Comparison of ENCODE assay signal across 31 cellular contexts in the genomic region with DNA sequence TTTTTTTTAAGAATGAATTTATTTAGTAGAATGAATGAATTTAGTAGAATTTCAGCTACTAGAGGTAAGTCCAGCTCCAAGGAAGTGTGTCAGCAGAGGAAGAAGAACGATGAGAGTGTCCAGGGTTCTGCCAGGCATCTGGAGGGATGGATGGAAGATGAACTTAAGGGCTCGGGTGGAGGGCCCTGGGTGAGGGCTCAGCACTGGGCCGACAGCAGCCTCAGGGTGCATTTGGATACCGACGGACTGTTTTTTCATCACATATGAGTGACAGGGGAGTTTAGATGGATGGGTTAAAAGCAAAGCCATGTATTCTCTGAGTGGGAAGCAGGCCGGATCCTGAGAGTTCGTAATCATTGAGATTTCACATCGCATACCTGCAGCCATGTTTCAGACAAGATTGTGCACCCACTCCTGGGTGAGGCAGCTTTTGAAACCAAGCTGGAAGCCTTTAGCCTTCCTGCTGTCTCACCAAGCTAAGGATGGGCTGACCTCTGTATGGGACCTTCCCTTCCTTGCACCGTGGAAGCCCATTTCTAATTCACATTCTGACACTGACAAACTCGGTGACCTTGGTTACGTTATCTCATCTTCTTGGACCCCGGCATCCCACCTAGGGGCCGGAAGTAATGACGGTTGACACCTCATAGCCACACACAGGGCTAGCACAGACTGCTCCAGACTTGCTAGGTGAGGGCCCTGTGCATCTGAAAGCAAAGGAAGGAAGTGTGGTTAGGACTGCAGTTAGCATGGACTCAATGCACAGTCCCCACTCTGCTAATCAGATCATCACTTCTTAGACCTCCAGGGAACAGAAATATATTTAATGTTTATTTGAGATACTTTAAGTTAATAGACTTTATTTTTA.
DNase-seq lines count a peak whose midpoint lies in the region; TF ChIP-seq lines count a peak whose summit lies in the region.
"Had no signal": no experiment of that assay in that cellular context is flagged by ENCODE, and none has a peak within 500 bp of the region (broad histone marks: within the 10 kb centered on the region; RNA-seq: fewer than 3 reads in every experiment).

No MANE protein-coding gene starts in this region.

- no peaks in the 10 kb centered on the region for H3K79me2 ChIP-seq in trophoblast cell (ENCODE audit: control insufficient read depth, insufficient read depth, low read length, poor library complexity)
- H3K79me2 ChIP-seq: parathyroid adenoma had no signal

- no peak overlapping the region for H2AFZ ChIP-seq in trophoblast cell (ENCODE audit: insufficient read depth, low read length, poor library complexity)
- H2AFZ ChIP-seq: neural progenitor cell, parathyroid adenoma, PC-9 had no signal

- no peak overlapping the region for H4K12ac ChIP-seq in trophoblast cell (ENCODE audit: low read depth, low read length)

- no peak overlapping the region for H3K18ac ChIP-seq in trophoblast cell (ENCODE audit: low read length)

- no peaks in the 10 kb centered on the region for H3K36me3 ChIP-seq in KOPT-K1 (ENCODE audit: insufficient read depth, low read length)
- H3K36me3 ChIP-seq in trophoblast cell (ENCODE audit: control insufficient read depth in 1 of 2, insufficient read depth in 2 of 2, low read length in 2 of 2), result no peaks in the 10 kb centered on the region
- H3K36me3 ChIP-seq: BE2C, neural progenitor cell, stomach, thyroid gland, vagina had no signal

- H4K8ac ChIP-seq in trophoblast cell (ENCODE audit: low read depth, low read length), result no peak overlapping the region

- no peak overlapping the region for H2BK120ac ChIP-seq in trophoblast cell (ENCODE audit: insufficient read depth, low read length, poor library complexity)

- H3K4me2 ChIP-seq in trophoblast cell (ENCODE audit: low read length), result no peak overlapping the region
- H3K4me2 ChIP-seq: neural progenitor cell, PC-9, SK-N-SH, smooth muscle cell had no signal

- H3K9ac ChIP-seq in trophoblast cell (ENCODE audit: low read length), result no peak overlapping the region
- H3K9ac ChIP-seq: neural progenitor cell, parathyroid adenoma, SK-N-SH had no signal

- no peak overlapping the region for H3K14ac ChIP-seq in trophoblast cell (ENCODE audit: low read length)

- H3K23ac ChIP-seq in trophoblast cell (ENCODE audit: low read length), result no peak overlapping the region

- no CpG with 5 or more reads among the region's 14 CpGs for WGBS in trophoblast cell (ENCODE audit: extremely low coverage, insufficient coverage, insufficient read length)

- no peaks in the 10 kb centered on the region for H3K27me3 ChIP-seq in trophoblast cell (ENCODE audit: insufficient read depth, low read length)
- H3K27me3 ChIP-seq: BE2C, neural progenitor cell, stomach, thyroid gland, vagina had no signal

- H3K79me1 ChIP-seq in trophoblast cell (ENCODE audit: low read length), result peaks cover 2% of the 10 kb centered on the region

- H3K4ac ChIP-seq in trophoblast cell (ENCODE audit: low read depth, low read length), result no peak overlapping the region

- no peak overlapping the region for H4K91ac ChIP-seq in trophoblast cell (ENCODE audit: low read depth, low read length)

- H3K9me3 ChIP-seq in KOPT-K1 (ENCODE audit: insufficient read depth, low read length, poor library complexity, severe bottlenecking) (peaks cover 19% of the 10 kb centered on the region), trophoblast cell (ENCODE audit: insufficient read depth, low read depth, low read length) (peaks cover 3% of the 10 kb centered on the region)
- H3K9me3 ChIP-seq: BE2C, SK-N-SH, thyroid gland had no signal

- peaks cover 9 to 11% of the 10 kb centered on the region in 2 experiments for H3K4me1 ChIP-seq in trophoblast cell (ENCODE audit: control insufficient read depth in 1 of 2, insufficient read depth in 2 of 2, low read length in 2 of 2)
- H3K4me1 ChIP-seq: BE2C, neural progenitor cell, parathyroid adenoma, stomach, thyroid gland, vagina had no signal

- TF ChIP-seq CTCF in coronary artery (IDR thresholded peaks at IDR 0.05), result no peak

- peak overlapping the region; percentile 45 for H2BK12ac ChIP-seq in trophoblast cell (ENCODE audit: low read length)

- peak overlapping the region; percentile 67 for H3K27ac ChIP-seq in KOPT-K1 (ENCODE audit: low read depth, low read length, poor library complexity, severe bottlenecking)
- no peak overlapping the region for H3K27ac ChIP-seq in coronary artery
- no peak overlapping the region for H3K27ac ChIP-seq in trophoblast cell (ENCODE audit: low read depth, low read length)
- H3K27ac ChIP-seq: epithelial cell of prostate, neural progenitor cell, parathyroid adenoma, PC-9, stomach, thyroid gland, vagina had no signal

- DNase-seq in GDM1 (lab: John Stamatoyannopoulos, UW), result peak; percentile 55
- peak; percentile 58 for DNase-seq in coronary artery (ENCODE audit: low spot score)
- DNase-seq in trophoblast cell, result no peak
- DNase-seq in HT-29 (ENCODE audit: low spot score), result no peak
- DNase-seq in stimulated activated CD4-positive, alpha-beta T cell treated with anti-CD3 and anti-CD28 coated beads, Interleukin-4, amount 100 ng/mL, for 1 hour, result no peak
- no peak for DNase-seq in NCI-H2171 treated with DMSO at 0.1 percent for 48 hours (lab: John Stamatoyannopoulos, UW)
- DNase-seq: activated CD4-positive, alpha-beta memory T cell treated with anti-CD3 and anti-CD28 coated beads for 36 hours; activated CD4-positive, alpha-beta T cell treated with anti-CD3 and anti-CD28 coated beads for 1 hour; aorta; BE2C; DMS153; effector CD4-positive, alpha-beta T cell; hypothalamus; IMR-90; left colon; NCI-H1105; NCI-H2029; NCI-H526; PC-9; retina; SK-N-SH; stimulated activated CD4-positive, alpha-beta T cell treated with anti-CD3 and anti-CD28 coated beads, Interleukin-1b, Interleukin-23, amount 100 ng/mL, for 48 hours; stomach; T-helper 17 cell; thyroid gland had no signal

- no peak overlapping the region for H2BK5ac ChIP-seq in trophoblast cell (ENCODE audit: low read depth, low read length, poor library complexity)

- H3K4me3 ChIP-seq in coronary artery, result no peak overlapping the region
- H3K4me3 ChIP-seq in trophoblast cell (ENCODE audit: low read depth, low read length), result no peak overlapping the region
- H3K4me3 ChIP-seq: neural progenitor cell, PC-9, smooth muscle cell, stomach, thyroid gland, vagina had no signal

- peak overlapping the region; percentile 79 for H2AK5ac ChIP-seq in trophoblast cell (ENCODE audit: low read length)

Comparison
In these comparisons a context has a peak if more than half of its experiments do, and no peak if none do; other contexts are left out.
1. DNase-seq: peak in GDM1 (single experiment) and coronary artery (single experiment); none in trophoblast cell (0 of 2), HT-29 (single experiment), stimulated activated CD4-positive, alpha-beta T cell treated with anti-CD3 and anti-CD28 coated beads, Interleukin-4, amount 100 ng/mL, for 1 hour (single experiment) and NCI-H2171 treated with DMSO at 0.1 percent for 48 hours (single experiment).